Comparison of ENCODE assay signal across 9 cellular contexts in the genomic region with DNA sequence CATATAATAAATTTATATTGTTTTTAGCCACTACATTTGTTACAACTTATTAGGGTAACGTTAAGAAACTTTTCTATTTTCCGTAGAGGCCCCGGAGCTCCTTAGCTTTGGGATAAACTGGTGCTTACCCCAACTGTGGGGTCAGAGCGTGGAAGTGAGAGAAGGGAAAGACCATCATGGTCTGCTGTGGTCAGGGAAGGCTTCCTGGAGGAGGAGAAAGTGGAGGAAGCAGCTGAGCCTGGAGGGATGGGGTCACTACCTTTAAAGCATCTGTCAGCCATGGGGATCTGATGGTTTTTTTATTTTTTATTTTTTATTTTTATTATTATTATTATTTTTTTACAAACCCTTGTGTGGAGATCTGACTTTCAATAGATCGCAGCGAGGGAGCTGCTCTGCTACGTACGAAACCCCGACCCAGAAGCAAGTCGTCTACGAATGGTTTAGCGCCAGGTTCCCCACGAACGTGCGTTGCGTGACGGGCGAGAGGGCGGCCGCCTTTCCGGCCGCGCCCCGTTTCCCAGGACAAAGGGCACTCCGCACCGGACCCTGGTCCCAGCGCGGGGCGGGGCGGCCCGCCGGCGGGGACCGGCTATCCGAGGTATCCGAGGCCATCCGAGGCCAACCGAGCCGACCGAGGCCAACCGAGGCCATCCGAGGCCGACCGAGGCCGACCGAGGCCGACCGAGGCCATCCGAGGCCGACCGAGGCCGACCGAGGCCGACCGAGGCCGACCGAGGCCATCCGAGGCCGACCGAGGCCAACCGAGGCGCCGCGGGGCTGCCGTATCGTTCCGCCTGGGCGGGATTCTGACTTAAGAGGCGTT.
DNase-seq lines count a peak whose midpoint lies in the region; ATAC-seq and TF ChIP-seq lines count a peak whose summit lies in the region.
"Had no signal": no experiment of that assay in that cellular context is flagged by ENCODE, and none has a peak within 500 bp of the region (broad histone marks: within the 10 kb centered on the region; RNA-seq: fewer than 3 reads in every experiment).

No MANE protein-coding gene starts in this region.

- DNase-seq in DMS 273 (lab: John Stamatoyannopoulos, UW; ENCODE audit: unreplicated experiment) (peak; percentile 91), HFF-Myc (ENCODE audit: extremely low read depth, low read depth) (peak; percentile 43), NCI-H2171 treated with DMSO at 0.1 percent for 48 hours (lab: John Stamatoyannopoulos, UW) (peak; percentile 14), memory B cell (ENCODE audit: low spot score in 2 of 2) (peak; percentile 15 to 18)
- peak; percentile 92 for DNase-seq in activated CD8-positive, alpha-beta memory T cell treated with anti-CD3 and anti-CD28 coated beads for 24 hours
- peak; percentile 58 for DNase-seq in effector CD8-positive, alpha-beta T cell (lab: John Stamatoyannopoulos, UW)
- DNase-seq in stimulated activated CD4-positive, alpha-beta T cell treated with anti-CD3 and anti-CD28 coated beads, TNF-alpha, amount 100 ng/mL, for 1 hour (ENCODE audit: low read depth in 3 of 3, low spot score in 1 of 3) = peak; percentile 65 to 83 (median 67)

- peak overlapping the region; percentile 35 for H3K4me3 ChIP-seq in HFF-Myc (replicated peaks; ENCODE audit: low read depth, low read length)

- H3K9me3 Mint-ChIP-seq in memory B cell = peaks cover 1% of the 10 kb centered on the region

- peak overlapping the region; percentile 72 for H3K4me3 Mint-ChIP-seq in memory B cell

- H3K36me3 Mint-ChIP-seq in memory B cell = no peaks in the 10 kb centered on the region

- ATAC-seq in memory B cell (ENCODE audit: low read depth) (peak; percentile 56), GM21367 (IDR thresholded peaks at IDR 0.05; ENCODE audit: unreplicated experiment) (no peak)
- ATAC-seq: Panc1 had no signal

- H3K27ac Mint-ChIP-seq in memory B cell = no peak overlapping the region

- peaks cover 8% of the 10 kb centered on the region for H3K27me3 Mint-ChIP-seq in memory B cell

- no peak for TF ChIP-seq CTCF in HFF-Myc (IDR thresholded peaks at IDR 0.05; ENCODE audit: low read depth, low read length, missing control alignments)

- H3K4me1 Mint-ChIP-seq in memory B cell = peaks cover 2% of the 10 kb centered on the region

Comparison
In these comparisons a context has a peak if more than half of its experiments do, and no peak if none do; other contexts are left out.
1. DNase-seq: peak in every context shown above with its lines; median percentile 92 in activated CD8-positive, alpha-beta memory T cell treated with anti-CD3 and anti-CD28 coated beads for 24 hours; 91 in DMS 273; 67 in stimulated activated CD4-positive, alpha-beta T cell treated with anti-CD3 and anti-CD28 coated beads, TNF-alpha, amount 100 ng/mL, for 1 hour; 58 in effector CD8-positive, alpha-beta T cell; 43 in HFF-Myc; 16 in memory B cell; 14 in NCI-H2171 treated with DMSO at 0.1 percent for 48 hours.